9 cellular contexts compared by ENCODE assay signal in the genomic region with DNA sequence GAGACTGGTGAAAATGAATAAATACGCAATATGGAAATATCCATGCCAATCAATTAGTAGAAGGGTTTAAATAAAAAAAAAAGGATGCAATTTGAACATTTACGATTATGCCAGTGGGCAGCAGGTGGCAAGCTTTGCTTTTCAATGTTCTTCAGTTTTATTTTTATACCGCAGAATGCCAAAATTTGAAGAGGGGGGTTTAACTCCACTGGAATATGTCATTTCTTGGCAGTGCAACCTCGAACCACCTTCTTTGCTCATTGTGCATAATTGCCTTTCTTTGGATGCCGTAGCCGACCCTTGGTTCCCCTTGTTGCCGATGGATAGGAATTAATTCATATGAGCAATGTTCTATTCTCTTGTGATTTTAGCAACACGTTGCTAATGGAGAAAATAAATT.
A peak's percentile ranks its signal among the peaks of the same experiment; 100 is the strongest.
DNase-seq lines count a peak whose midpoint lies in the region; ATAC-seq, FAIRE-seq and TF ChIP-seq lines count a peak whose summit lies in the region.
"Had no signal": no experiment of that assay in that cellular context is flagged by ENCODE, and none has a peak within 500 bp of the region (broad histone marks: within the 10 kb centered on the region; RNA-seq: fewer than 3 reads in every experiment).

No MANE protein-coding gene starts in this region.

- H3K36me3 ChIP-seq in GM12878 (ENCODE audit: control insufficient read depth in 2 of 2, insufficient read depth in 2 of 2, low read length in 1 of 2) (no peaks in the 10 kb centered on the region), keratinocyte (ENCODE audit: control insufficient read depth in 2 of 2, extremely low read depth in 1 of 2, insufficient read depth in 2 of 2, low read length in 2 of 2) (no peaks in the 10 kb centered on the region), vagina (no peaks in the 10 kb centered on the region), thyroid gland (no peaks in the 10 kb centered on the region)

- H3K9ac ChIP-seq in GM12878 (ENCODE audit: control insufficient read depth, insufficient read depth, low read length) (no peak overlapping the region), keratinocyte (ENCODE audit: control insufficient read depth, extremely low read depth, insufficient read depth, low read length) (no peak overlapping the region)

- no TSS peak for BruUV-seq in GM12878 (replicated peaks; lab: Mats Ljungman, UMichigan)

- H2AFZ ChIP-seq in GM12878 (ENCODE audit: control insufficient read depth, low read depth, low read length) (no peak overlapping the region), keratinocyte (ENCODE audit: control insufficient read depth, low read length) (no peak overlapping the region)

- POLR2A ChIA-PET in GM12878 (lab: Charles Lee), result interaction anchor here (0.5 to 0.7 kb wide), 2 partner anchors 769 to 781 kb away, joined by 3 to 5 read pairs; no protein-coding TSS in a partner anchor

- 50% methylated on average over 8 of the region's 8 CpGs for WGBS in GM12878 (ENCODE audit: insufficient coverage, insufficient replicate concordance, low lambda C conversion rate, missing lambda C conversion rate)
- 72 to 79% methylated on average over 8 of the region's 8 CpGs for WGBS in thyroid gland, 2 donors

- no peak for DNase-seq in Right ventricle myocardium inferior (ENCODE audit: missing footprints)
- DNase-seq in cardiac septum (ENCODE audit: low spot score), result no peak
- DNase-seq in GM12878 (ENCODE audit: low read depth, low spot score), result no peak
- DNase-seq in keratinocyte (ENCODE audit: low read depth, low spot score), result no peak
- no peak for DNase-seq in vagina (ENCODE audit: extremely low spot score in 2 of 2)
- DNase-seq in T-helper 1 cell, result no peak
- no peak for DNase-seq in thyroid gland

- H3K9me3 ChIP-seq in GM12878 (replicated peaks; ENCODE audit: control insufficient read depth, insufficient read depth, low read length) (no peaks in the 10 kb centered on the region), keratinocyte (ENCODE audit: control insufficient read depth, low read depth, low read length) (no peaks in the 10 kb centered on the region), vagina (no peaks in the 10 kb centered on the region), thyroid gland (no peaks in the 10 kb centered on the region)

- peak; percentile 61 for ATAC-seq in Right ventricle myocardium inferior
- no peak for ATAC-seq in GM12878
- ATAC-seq in HG03095 (IDR thresholded peaks at IDR 0.05; ENCODE audit: unreplicated experiment), result no peak

- intact Hi-C loops in Right ventricle myocardium inferior (cut with DNase I), result loop anchor here (5.0 to 10.0 kb wide), 4 partner anchors 233 to 550 kb away; no protein-coding TSS in a partner anchor
- intact Hi-C loops in cardiac septum (cut with DNase I), result loop anchor here (5.0 to 10.0 kb wide), 3 partner anchors 238 to 480 kb away; no protein-coding TSS in a partner anchor
- intact Hi-C loops in GM12878 (cut with micrococcal nuclease; ENCODE audit: unreplicated experiment), result loop anchor here (5.0 kb wide), 1 partner anchor 338 kb away; no protein-coding TSS in a partner anchor
- intact Hi-C loops in vagina (cut with DNase I), result loop anchor here (5.0 to 10.0 kb wide), 2 partner anchors 260 to 408 kb away; no protein-coding TSS in a partner anchor
- intact Hi-C loops in thyroid gland (cut with DNase I), result no loop called here

- no peak overlapping the region for H3K27ac ChIP-seq in GM12878 (ENCODE audit: control insufficient read depth, insufficient read depth)
- no peak overlapping the region for H3K27ac ChIP-seq in keratinocyte (ENCODE audit: control insufficient read depth, insufficient read depth, low read length)
- H3K27ac ChIP-seq in vagina, result peak overlapping the region; percentile 5
- H3K27ac ChIP-seq in thyroid gland, result no peak overlapping the region

- TF ChIP-seq POLR2A in GM12878 (IDR thresholded peaks at IDR 0.05; ENCODE audit: low read depth, low read length) (no peak), vagina (IDR thresholded peaks at IDR 0.05) (no peak), thyroid gland (IDR thresholded peaks at IDR 0.05) (no peak)

- no peak for TF ChIP-seq EP300 in GM12878 (IDR thresholded peaks at IDR 0.05; ENCODE audit: borderline replicate concordance in 1 of 2, control insufficient read depth in 1 of 2, low read depth in 2 of 2, low read length in 2 of 2)

- no peaks in the 10 kb centered on the region for H3K9me1 ChIP-seq in keratinocyte (ENCODE audit: control insufficient read depth, extremely low read depth, insufficient read depth, low read length)

- dilution Hi-C loops in keratinocyte (cut with MboI; ENCODE audit: extremely low pct_ligation_motif_present, low sequenced_read_pairs), result no loop called here

- TF ChIP-seq RAD21 in GM12878 (IDR thresholded peaks at IDR 0.05; ENCODE audit: insufficient read depth, low read depth, low read length), result peak; percentile 49

- no peaks in the 10 kb centered on the region for H4K20me1 ChIP-seq in GM12878 (ENCODE audit: control insufficient read depth, insufficient read depth)
- H4K20me1 ChIP-seq in keratinocyte (ENCODE audit: control insufficient read depth, extremely low read depth, insufficient read depth, low read length), result no peaks in the 10 kb centered on the region

- RAD21 ChIA-PET in GM12878 (lab: Charles Lee; ENCODE audit: unreplicated experiment), result interaction anchor here (0.7 to 1.6 kb wide), 2 partner anchors 258 to 548 kb away, joined by 3 to 8 read pairs; no protein-coding TSS in a partner anchor

- no peak overlapping the region for H3K4me2 ChIP-seq in GM12878 (ENCODE audit: control insufficient read depth, insufficient read depth)
- H3K4me2 ChIP-seq in keratinocyte (ENCODE audit: control insufficient read depth, extremely low read depth, insufficient read depth, low read depth, low read length), result peak overlapping the region; percentile 42

- FAIRE-seq in GM12878 (lab: Jason Lieb, UNC) (no peak), keratinocyte (lab: Jason Lieb, UNC) (no peak)

- SMC1A ChIA-PET in GM12878 (lab: Charles Lee; ENCODE audit: uncharacterized antibody, unreplicated experiment), result interaction anchor here (0.7 to 1.5 kb wide), 5 partner anchors 25 to 1547 kb away, joined by 3 to 4 read pairs (median 3); no protein-coding TSS in a partner anchor

- in situ Hi-C loops in GM12878 (cut with MboI), result no loop called here

- H3K4me3 ChIP-seq in GM12878, result no peak overlapping the region
- no peak overlapping the region for H3K4me3 ChIP-seq in keratinocyte (ENCODE audit: control insufficient read depth in 2 of 3, extremely low read depth in 1 of 3, insufficient read depth in 2 of 3, low read depth in 1 of 3, low read length in 3 of 3)
- H3K4me3 ChIP-seq in vagina, result no peak overlapping the region
- no peak overlapping the region for H3K4me3 ChIP-seq in thyroid gland (replicated peaks in 1 of 3)
- H3K4me3 ChIP-seq: lung had no signal

- H3K27me3 ChIP-seq in GM12878 (replicated peaks in 1 of 2; ENCODE audit: control insufficient read depth in 2 of 2, insufficient read depth in 2 of 2, low read length in 1 of 2) (no peaks in the 10 kb centered on the region), keratinocyte (ENCODE audit: control insufficient read depth, extremely low read depth, insufficient read depth, low read length) (no peaks in the 10 kb centered on the region), vagina (no peaks in the 10 kb centered on the region), thyroid gland (no peaks in the 10 kb centered on the region)

- H3K79me2 ChIP-seq in GM12878 (ENCODE audit: control insufficient read depth, insufficient read depth, low read length), result no peaks in the 10 kb centered on the region
- H3K79me2 ChIP-seq in keratinocyte (ENCODE audit: control insufficient read depth, insufficient read depth, low read length), result no peaks in the 10 kb centered on the region

- CTCF ChIA-PET in GM12878 (lab: Yijun Ruan, JAX), result interaction anchor here (1.1 to 2.6 kb wide), 3 partner anchors 8 to 548 kb away, joined by 3 to 8 read pairs (median 6); no protein-coding TSS in a partner anchor

- TF ChIP-seq CTCF in GM12878 (IDR thresholded peaks at IDR 0.05 in 2 of 3, conservative IDR thresholded peaks at IDR 0.05 in 1 of 3; ENCODE audit: control insufficient read depth in 2 of 3, extremely low read depth in 1 of 3, insufficient read depth in 1 of 3, low read depth in 3 of 3, low read length in 3 of 3) (peak in 2 of 3 experiments; percentile 4 to 22; a peak in 1 of 6 replicates), keratinocyte (optimal IDR thresholded peaks at IDR 0.05 in 1 of 3, IDR thresholded peaks at IDR 0.05 in 1 of 3, conservative IDR thresholded peaks at IDR 0.05 in 1 of 3; ENCODE audit: extremely low read depth in 1 of 3, insufficient read depth in 2 of 3, low read length in 3 of 3) (peak; percentile 10 to 53 (median 44)), vagina (IDR thresholded peaks at IDR 0.05) (peak in 1 of 3 experiments; percentile 32), thyroid gland (IDR thresholded peaks at IDR 0.05) (no peak)

- no peaks in the 10 kb centered on the region for H3K4me1 ChIP-seq in GM12878 (ENCODE audit: control insufficient read depth, insufficient read depth, low read length)
- H3K4me1 ChIP-seq in keratinocyte (ENCODE audit: control insufficient read depth, extremely low read depth, insufficient read depth, low read length), result peaks cover 17% of the 10 kb centered on the region
- H3K4me1 ChIP-seq in vagina, result peaks cover 6% of the 10 kb centered on the region
- H3K4me1 ChIP-seq in thyroid gland, result peaks cover 3 to 4% of the 10 kb centered on the region in 2 donors

TF ChIP-seq in GM12878, 131 proteins besides CTCF, POLR2A, EP300 and RAD21:
- 0 out of 2 replicates have a peak, but pooled peaks have one; percentile 10 for TF ChIP-seq SMC3 (IDR thresholded peaks at IDR 0.05; ENCODE audit: borderline replicate concordance, low read length)
- no peak for TF ChIP-seq FOXK2 (IDR thresholded peaks at IDR 0.05)

Comparison
In these comparisons a context has a peak if more than half of its experiments do, and no peak if none do; other contexts are left out.
1. CTCF ChIP-seq: peak in GM12878 (2 of 3) and keratinocyte (3 of 3); none in thyroid gland (0 of 6).